Comparison of ENCODE assay signal across 1 cellular context in genomic region chr10:3455385-3456334, GRCh38.
TF ChIP-seq lines count a peak whose summit lies in the region.

No MANE protein-coding gene starts in this region.

TF ChIP-seq in H1, 55 proteins besides CTCF, POLR2A, EP300 and RAD21 (continued from another document):
- no peak for TF ChIP-seq HDAC6 (IDR thresholded peaks at IDR 0.05; ENCODE audit: low read depth, low read length)
- no peak for TF ChIP-seq SIN3A (conservative IDR thresholded peaks at IDR 0.05 in 1 of 2, IDR thresholded peaks at IDR 0.05 in 1 of 2; ENCODE audit: low read depth in 1 of 2, low read length in 2 of 2)
- TF ChIP-seq E2F6 (IDR thresholded peaks at IDR 0.05) = no peak
